9 cellular contexts compared by ENCODE assay signal in genomic region chr14:77276959-77277358, GRCh38. TPM values are rescaled to one million over a fixed set of nuclear protein-coding genes. Genes with fewer than 3 reads are reported as not detected.
"Had no signal": no experiment of that assay in that cellular context is flagged by ENCODE, and none has a peak within 500 bp of the region (broad histone marks: within the 10 kb centered on the region; RNA-seq: fewer than 3 reads in every experiment).

No MANE protein-coding gene starts in this region.

- H3K9me3 ChIP-seq: HAP-1 had no signal

- H3K4me1 ChIP-seq: HAP-1 had no signal

- H2AFZ ChIP-seq: GM23248 had no signal

- H3K4me1 Mint-ChIP-seq: IgD-negative memory B cell had no signal

- H3K27ac Mint-ChIP-seq: HFFc6, IgD-negative memory B cell had no signal

- H3K9ac ChIP-seq: GM23248 had no signal

- H3K9me3 Mint-ChIP-seq: HFFc6, IgD-negative memory B cell had no signal

- H3K27ac ChIP-seq: GM23248, HL-60 had no signal

- DNase-seq: GM23248, GOT3, HFFc6 had no signal

- H3K4me3 ChIP-seq: GM23248, HAP-1 had no signal

- H3K4me3 Mint-ChIP-seq: HFFc6, IgD-negative memory B cell had no signal

RNA-seq across cellular contexts. Expression of gene NGB, which starts 6.0 kb away (rescaled TPM):
- total RNA-seq: GM23248, H4, HepG2, HFFc6, HT1080 had no signal
- polyA plus RNA-seq: GM23248, IgD-negative memory B cell had no signal
